9 cellular contexts compared by ENCODE assay signal in genomic region chr3:118817748-118818165, GRCh38.
DNase-seq lines count a peak whose midpoint lies in the region; TF ChIP-seq lines count a peak whose summit lies in the region.
"Had no signal": no experiment of that assay in that cellular context is flagged by ENCODE, and none has a peak within 500 bp of the region (broad histone marks: within the 10 kb centered on the region; RNA-seq: fewer than 3 reads in every experiment).

No MANE protein-coding gene starts in this region.

- H3K27ac Mint-ChIP-seq in MCF 10A (ENCODE audit: low read depth, unreplicated experiment): peak overlapping the region; percentile 36
- H3K27ac Mint-ChIP-seq: immature natural killer cell had no signal

- H3K27ac ChIP-seq in 22Rv1 (no peak overlapping the region), Peyer's patch (no peak overlapping the region)

- H3K36me3 Mint-ChIP-seq in MCF 10A (ENCODE audit: insufficient read depth, unreplicated experiment): no peaks in the 10 kb centered on the region
- H3K36me3 Mint-ChIP-seq: immature natural killer cell had no signal

- H3K9me3 ChIP-seq in HAP-1 (no peaks in the 10 kb centered on the region), Peyer's patch (no peaks in the 10 kb centered on the region)

- peak; percentile 88 for TF ChIP-seq CTCF in 22Rv1 (IDR thresholded peaks at IDR 0.05)
- TF ChIP-seq CTCF in GM10266 (IDR thresholded peaks at IDR 0.05; ENCODE audit: control insufficient read depth, insufficient read depth, low read depth, missing control alignments): peak; percentile 81
- TF ChIP-seq CTCF in LNCAP (IDR thresholded peaks at IDR 0.05): peak; percentile 88
- peak; percentile 22 to 66 (median 58) for TF ChIP-seq CTCF in Peyer's patch (IDR thresholded peaks at IDR 0.05)
- TF ChIP-seq CTCF in MCF 10A (IDR thresholded peaks at IDR 0.05; ENCODE audit: unreplicated experiment): peak; percentile 70
- TF ChIP-seq CTCF in kidney epithelial cell (IDR thresholded peaks at IDR 0.05; ENCODE audit: insufficient read depth, low read length, poor library complexity, severe bottlenecking): peak; percentile 81

- peaks cover 17% of the 10 kb centered on the region for H3K4me1 Mint-ChIP-seq in MCF 10A (ENCODE audit: insufficient read depth, unreplicated experiment)
- H3K4me1 Mint-ChIP-seq: immature natural killer cell had no signal

- H3K9me3 Mint-ChIP-seq in MCF 10A (ENCODE audit: unreplicated experiment): no peaks in the 10 kb centered on the region
- H3K9me3 Mint-ChIP-seq: immature natural killer cell had no signal

- no peak for TF ChIP-seq POLR2A in Peyer's patch (IDR thresholded peaks at IDR 0.05)

- intact Hi-C loops in MCF 10A (cut with micrococcal nuclease): loop anchor here (1.0 to 10.0 kb wide), 6 partner anchors 180 to 1800 kb away; no protein-coding TSS in a partner anchor

- H3K36me3 ChIP-seq in HAP-1 (replicated peaks): no peaks in the 10 kb centered on the region
- H3K36me3 ChIP-seq in Peyer's patch: no peaks in the 10 kb centered on the region
- H3K36me3 ChIP-seq in kidney epithelial cell (ENCODE audit: control insufficient read depth, insufficient read depth, low read length): no peaks in the 10 kb centered on the region

- H3K4me3 Mint-ChIP-seq in MCF 10A (ENCODE audit: unreplicated experiment): no peak overlapping the region
- H3K4me3 Mint-ChIP-seq: immature natural killer cell had no signal

- DNase-seq in GM10266 (ENCODE audit: extremely low spot score) (peak; percentile 35), HAP-1 (ENCODE audit: low spot score in 2 of 2) (peak; percentile 72 to 79), Peyer's patch (peak in 2 of 3 donors; percentile 33 to 77), MCF 10A (ENCODE audit: unreplicated experiment) (peak; percentile 76), kidney epithelial cell (ENCODE audit: low read depth) (peak; percentile 25)
- DNase-seq in stimulated activated CD4-positive, alpha-beta T cell treated with anti-CD3 and anti-CD28 coated beads, TNF-alpha, amount 100 ng/mL, for 24 hours (ENCODE audit: low read depth in 3 of 3): peak in 2 of 3 experiments; percentile 6 to 16

- H3K4me3 ChIP-seq in HAP-1 (no peak overlapping the region), Peyer's patch (no peak overlapping the region), kidney epithelial cell (ENCODE audit: low read depth, low read length) (no peak overlapping the region)

- H3K27me3 ChIP-seq in HAP-1 (ENCODE audit: low read depth): no peaks in the 10 kb centered on the region
- no peaks in the 10 kb centered on the region for H3K27me3 ChIP-seq in Peyer's patch
- no peaks in the 10 kb centered on the region for H3K27me3 ChIP-seq in kidney epithelial cell (ENCODE audit: control insufficient read depth, insufficient read depth, low read length)

- CTCF ChIA-PET in MCF 10A (lab: Yijun Ruan, JAX): interaction anchor here (0.7 to 1.5 kb wide), 5 partner anchors 10 to 805 kb away, joined by 3 to 5 read pairs (median 3); no protein-coding TSS in a partner anchor

- POLR2A ChIA-PET in MCF 10A (lab: Yijun Ruan, JAX): no interaction called here

- peaks cover 8% of the 10 kb centered on the region for H3K4me1 ChIP-seq in HAP-1
- no peaks in the 10 kb centered on the region for H3K4me1 ChIP-seq in Peyer's patch

- no peaks in the 10 kb centered on the region for H3K27me3 Mint-ChIP-seq in MCF 10A (ENCODE audit: insufficient read depth, unreplicated experiment)

- in situ Hi-C loops in HAP-1 (cut with MboI; ENCODE audit: low sequenced_read_pairs): loop anchor here (25.0 kb wide), 1 partner anchor 180 kb away; no protein-coding TSS in a partner anchor

- no TSS peak for BruUV-seq in MCF 10A (replicated peaks; lab: Mats Ljungman, UMichigan)

Comparison
In these comparisons a context has a peak if more than half of its experiments do, and no peak if none do; other contexts are left out.
1. DNase-seq: peak in every context shown above with its lines; median percentile 76 in MCF 10A; 76 in HAP-1; 55 in Peyer's patch; 35 in GM10266; 25 in kidney epithelial cell; 11 in stimulated activated CD4-positive, alpha-beta T cell treated with anti-CD3 and anti-CD28 coated beads, TNF-alpha, amount 100 ng/mL, for 24 hours.